In the genomic region with DNA sequence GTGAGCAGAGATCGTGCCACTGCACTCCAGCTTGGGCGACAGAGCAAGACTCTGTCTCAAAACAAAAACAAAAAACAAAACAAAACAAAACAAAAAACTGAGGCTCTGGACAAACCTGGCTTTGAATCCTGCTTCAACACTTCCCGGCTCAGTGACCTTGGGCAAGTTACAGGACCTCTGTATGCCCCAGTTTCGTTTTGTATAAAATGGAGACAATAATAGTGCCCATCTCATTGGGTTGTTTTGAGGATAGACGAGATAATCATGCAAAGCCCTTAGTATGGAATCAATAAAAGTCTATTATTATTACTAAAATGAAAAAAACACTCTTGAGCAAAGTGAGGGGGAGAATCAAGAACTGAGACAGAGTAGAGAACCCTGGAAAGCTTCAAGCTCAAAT, we compare ENCODE assay signal across 33 cellular contexts.
"Had no signal": no experiment of that assay in that cellular context is flagged by ENCODE, and none has a peak within 500 bp of the region (broad histone marks: within the 10 kb centered on the region; RNA-seq: fewer than 3 reads in every experiment).

No MANE protein-coding gene starts in this region.

- FAIRE-seq: astrocyte, bronchial epithelial cell had no signal

- ATAC-seq: activated naive CD4-positive, alpha-beta T cell treated with anti-CD3 and anti-CD28 coated beads, Interleukin-2, amount 50 U/mL, for 72 hours; activated naive CD8-positive, alpha-beta T cell treated with anti-CD3 and anti-CD28 coated beads, Interleukin-2, amount 50 U/mL, for 24 hours; activated T-cell treated with anti-CD3 and anti-CD28 coated beads, Interleukin-2, amount 50 U/mL, for 4 hours; activated T-cell treated with anti-CD3 and anti-CD28 coated beads, Interleukin-2, amount 50 U/mL, for 72 hours; activated T-helper 17 cell treated with anti-CD3 and anti-CD28 coated beads, Interleukin-2, amount 50 U/mL, for 72 hours; body of pancreas had no signal

- H3K4me1 ChIP-seq: adrenal gland, ascending aorta, body of pancreas, breast epithelium had no signal

- H3K27me3 ChIP-seq: adrenal gland, ascending aorta, body of pancreas, brain microvascular endothelial cell, breast epithelium had no signal

- H3K9me3 ChIP-seq: adrenal gland, ascending aorta, body of pancreas, breast epithelium had no signal

- DNase-seq: activated effector memory CD4-positive, alpha-beta T cell treated with anti-CD3 and anti-CD28 coated beads, Interleukin-2, amount 50 U/mL, for 16 hours; activated effector memory CD4-positive, alpha-beta T cell treated with Interleukin-2 at 50 U/mL for 16 hours; activated gamma-delta T cell; activated gamma-delta T cell treated with Interleukin-2 at 50 U/mL for 16 hours; activated naive CD4-positive, alpha-beta T cell; activated naive CD4-positive, alpha-beta T cell treated with anti-CD3 and anti-CD28 coated beads for 36 hours; activated naive CD4-positive, alpha-beta T cell treated with anti-CD3 and anti-CD28 coated beads, Interleukin-2, amount 10 ng/mL, durations not matched to agents 7 days and 5 days; activated naive CD4-positive, alpha-beta T cell treated with anti-CD3 and anti-CD28 coated beads, Interleukin-2, amount 50 U/mL, for 16 hours; activated naive CD4-positive, alpha-beta T cell treated with Interleukin-2 at 50 U/mL for 16 hours; activated naive CD8-positive, alpha-beta T cell treated with anti-CD3 and anti-CD28 coated beads for 36 hours; activated naive CD8-positive, alpha-beta T cell treated with anti-CD3 and anti-CD28 coated beads, Interleukin-2, amount 10 ng/mL, durations not matched to agents 7 days and 5 days; activated naive CD8-positive, alpha-beta T cell treated with anti-CD3 and anti-CD28 coated beads, Interleukin-2, amount 50 U/mL, for 24 hours; activated T-cell treated with anti-CD3 and anti-CD28 coated beads, Interleukin-2, amount 50 U/mL, for 24 hours; activated T-cell treated with anti-CD3 and anti-CD28 coated beads, Interleukin-2, amount 50 U/mL, for 4 hours; activated T-cell treated with anti-CD3 and anti-CD28 coated beads, Interleukin-2, amount 50 U/mL, for 48 hours; activated T-cell treated with anti-CD3 and anti-CD28 coated beads, Interleukin-2, amount 50 U/mL, for 72 hours; adrenal gland; amniotic stem cell; amygdala; anterior cingulate cortex; aorta; body of pancreas; brain microvascular endothelial cell; caudate nucleus; central memory CD4-positive, alpha-beta T cell; cerebellar nuclear complex had no signal

- H3K27ac ChIP-seq: adrenal gland, ascending aorta, body of pancreas, brain microvascular endothelial cell, breast epithelium, cardiac muscle cell had no signal

- H3K36me3 ChIP-seq: adrenal gland, ascending aorta, brain microvascular endothelial cell, breast epithelium, cardiac muscle cell had no signal

- H3K4me3 ChIP-seq: adrenal gland, ascending aorta, body of pancreas, breast epithelium, cardiac muscle cell had no signal
